Comparison of ENCODE assay signal across 27 cellular contexts in the genomic region with DNA sequence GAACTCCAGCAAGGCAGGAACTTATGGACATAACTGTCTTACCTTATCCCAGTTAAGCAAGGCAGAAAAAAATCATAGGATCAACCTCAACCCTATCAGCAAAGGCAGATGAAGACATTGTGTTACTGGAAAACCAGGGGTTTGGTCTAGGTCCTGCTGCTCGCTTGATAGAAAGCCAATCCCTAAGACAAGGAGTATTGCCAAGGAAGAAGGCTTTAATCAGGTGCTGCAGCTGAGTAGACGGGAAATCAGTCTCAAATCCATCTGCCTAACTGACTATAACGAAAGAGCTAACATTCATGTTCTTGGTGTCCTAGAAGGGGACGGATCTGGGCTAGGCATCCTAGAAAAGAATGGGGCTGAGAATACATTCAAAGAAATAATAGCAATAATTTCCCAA.
"Had no signal": no experiment of that assay in that cellular context is flagged by ENCODE, and none has a peak within 500 bp of the region (broad histone marks: within the 10 kb centered on the region; RNA-seq: fewer than 3 reads in every experiment).

No MANE protein-coding gene starts in this region.

- H3K9me3 ChIP-seq: colonic mucosa, esophagus muscularis mucosa, esophagus squamous epithelium, gastrocnemius medialis had no signal

- H3K36me3 ChIP-seq: colonic mucosa, esophagus muscularis mucosa, esophagus squamous epithelium, gastrocnemius medialis, heart left ventricle, heart right ventricle had no signal

- H3K27ac Mint-ChIP-seq: dendritic cell treated with granulocyte-macrophage colony-stimulating factor and Interleukin-4, amounts not matched to agents 40 ng/mL and 50 ng/mL, for 4 days; effector memory CD8-positive, alpha-beta T cell had no signal

- H3K4me1 ChIP-seq: colonic mucosa, esophagus muscularis mucosa, esophagus squamous epithelium, foreskin keratinocyte, gastrocnemius medialis, heart left ventricle, heart right ventricle had no signal

- H3K27me3 Mint-ChIP-seq: dendritic cell treated with granulocyte-macrophage colony-stimulating factor and Interleukin-4, amounts not matched to agents 40 ng/mL and 50 ng/mL, for 4 days; effector memory CD8-positive, alpha-beta T cell had no signal

- DNase-seq: colonic mucosa; cortex of kidney; dermis blood vessel endothelial cell; dorsolateral prefrontal cortex; effector CD4-positive, alpha-beta T cell; effector CD8-positive, alpha-beta T cell; effector memory CD4-positive, alpha-beta T cell; effector memory CD8-positive, alpha-beta T cell; erythroblast; esophagus squamous epithelium; foreskin fibroblast; foreskin keratinocyte; foreskin melanocyte; gastrocnemius medialis; glutamatergic neuron; head of caudate nucleus; heart left ventricle; heart right ventricle had no signal

- H3K4me3 ChIP-seq: colonic mucosa, coronary artery, dorsolateral prefrontal cortex, esophagus muscularis mucosa, esophagus squamous epithelium, gastrocnemius medialis, heart left ventricle, heart right ventricle had no signal

- H3K4me3 Mint-ChIP-seq: dendritic cell treated with granulocyte-macrophage colony-stimulating factor and Interleukin-4, amounts not matched to agents 40 ng/mL and 50 ng/mL, for 4 days; effector memory CD8-positive, alpha-beta T cell had no signal

- FAIRE-seq: colon, endometrium, endothelial cell of umbilical vein, frontal cortex had no signal

- H3K27me3 ChIP-seq: colonic mucosa, dorsolateral prefrontal cortex, esophagus muscularis mucosa, esophagus squamous epithelium, foreskin keratinocyte, gastrocnemius medialis, heart left ventricle, heart right ventricle had no signal

- ATAC-seq: effector memory CD8-positive, alpha-beta T cell; esophagus mucosa; foreskin keratinocyte; gastrocnemius medialis; heart left ventricle; heart right ventricle had no signal

- H3K27ac ChIP-seq: colonic mucosa, coronary artery, dorsolateral prefrontal cortex, epithelial cell of prostate, esophagus muscularis mucosa, esophagus squamous epithelium, foreskin keratinocyte, gastrocnemius medialis, heart left ventricle, heart right ventricle had no signal
